ENCODE assay signal across 1 cellular context in the genomic region with DNA sequence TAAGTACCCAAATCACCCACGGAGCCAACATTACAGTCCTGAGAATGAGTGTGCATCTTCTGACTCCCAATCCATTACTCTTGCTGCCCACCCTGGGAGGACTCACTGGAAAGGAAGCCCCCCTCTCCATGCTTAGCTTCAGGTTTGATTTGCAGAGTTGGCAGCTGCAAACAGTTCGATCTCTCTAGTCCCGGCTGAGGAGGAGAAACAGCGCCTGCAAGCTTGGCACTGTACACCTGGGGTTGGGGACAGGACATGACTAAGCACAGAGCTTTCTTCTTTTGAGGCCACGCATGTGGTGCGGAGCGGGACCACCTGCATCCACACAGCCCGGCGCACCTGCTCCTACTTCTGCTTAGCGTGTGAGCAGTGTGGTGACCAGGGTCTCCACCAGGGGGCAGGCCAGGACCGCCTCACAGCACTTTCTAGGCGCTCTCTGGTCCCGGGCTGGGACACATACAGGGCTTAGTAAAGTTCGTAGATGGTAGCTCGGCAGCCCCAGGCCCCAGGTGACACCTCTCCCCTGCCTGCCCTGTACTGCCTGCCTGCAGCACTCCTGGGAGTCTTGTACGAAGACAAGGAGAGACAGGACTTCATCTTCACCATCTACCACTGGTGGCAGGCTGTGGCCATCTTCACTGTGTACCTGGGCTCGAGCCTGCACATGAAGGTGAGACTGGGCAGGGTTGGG.
TF ChIP-seq lines count a peak whose summit lies in the region.

No MANE protein-coding gene starts in this region.

TF ChIP-seq in HepG2, 621 proteins besides CTCF, POLR2A, EP300 and RAD21:
- peak; percentile 72 for TF ChIP-seq STAG1 (CRISPR knock-in tag; IDR thresholded peaks at IDR 0.05)
- 0 out of 2 replicates have a peak, but pooled peaks have one; percentile 16 for TF ChIP-seq SALL1 (CRISPR knock-in tag; IDR thresholded peaks at IDR 0.05)
TF ChIP-seq in HepG2: peak in this region for 2; not testable (repeated sequence) for 619.
